Comparison of ENCODE assay signal across 20 cellular contexts in genomic region chr7:157660971-157661610, GRCh38.
DNase-seq lines count a peak whose midpoint lies in the region; ATAC-seq and TF ChIP-seq lines count a peak whose summit lies in the region.
"Had no signal": no experiment of that assay in that cellular context is flagged by ENCODE, and none has a peak within 500 bp of the region (broad histone marks: within the 10 kb centered on the region; RNA-seq: fewer than 3 reads in every experiment).

No MANE protein-coding gene starts in this region.

- H3K4me1 ChIP-seq in breast epithelium, result no peaks in the 10 kb centered on the region
- H3K4me1 ChIP-seq: A549 had no signal

- H3K27ac Mint-ChIP-seq in natural killer cell treated with Interleukin-12 subunit alpha and Interleukin-12 subunit beta and Interleukin-15 and Interleukin-18, amount 100 ng/mL, for 72 hours, result no peak overlapping the region
- no peak overlapping the region for H3K27ac Mint-ChIP-seq in natural killer cell
- peak overlapping the region; percentile 43 for H3K27ac Mint-ChIP-seq in T-helper 17 cell
- H3K27ac Mint-ChIP-seq: IgD-negative memory B cell had no signal

- H3K4me1 Mint-ChIP-seq in natural killer cell treated with Interleukin-12 subunit alpha and Interleukin-12 subunit beta and Interleukin-15 and Interleukin-18, amount 100 ng/mL, for 72 hours (ENCODE audit: low read depth in 2 of 2), result peaks cover 3 to 6% of the 10 kb centered on the region in 2 donors
- H3K4me1 Mint-ChIP-seq in natural killer cell (peaks cover 9 to 10% of the 10 kb centered on the region in 2 donors), T-helper 17 cell (peaks cover 10% of the 10 kb centered on the region)

- H3K9me3 ChIP-seq in T-helper 17 cell (ENCODE audit: control insufficient read depth, low read length, poor library complexity, severe bottlenecking) (no peaks in the 10 kb centered on the region), breast epithelium (peaks cover 0 to 4% of the 10 kb centered on the region in 2 donors)
- H3K9me3 ChIP-seq: A549, SJCRH30 had no signal

- peak; percentile 28 for DNase-seq in natural killer cell treated with Interleukin-12 subunit alpha and Interleukin-12 subunit beta and Interleukin-15 and Interleukin-18, amount 100 ng/mL, for 72 hours (ENCODE audit: low spot score)
- DNase-seq in natural killer cell (no peak), T-helper 17 cell (no peak), mesenteric fat pad (ENCODE audit: low spot score) (peak; percentile 88), breast epithelium (ENCODE audit: low spot score in 2 of 2) (no peak)
- no peak for DNase-seq in effector CD8-positive, alpha-beta T cell (lab: John Stamatoyannopoulos, UW)
- DNase-seq: DMS79 treated with DMSO at 0.1 percent for 48 hours, GM23248, MM.1S, NCI-H1092, NCI-H1436 treated with DMSO at 0.1 percent for 48 hours, NCI-H2029, NCI-H345, PC-3, SJCRH30 had no signal

- intact Hi-C loops in natural killer cell (cut with micrococcal nuclease), result no loop called here
- intact Hi-C loops in breast epithelium (cut with DNase I; ENCODE audit: low total_unique reads), result no loop called here

- no peaks in the 10 kb centered on the region for H3K36me3 ChIP-seq in breast epithelium

- no peak for ATAC-seq in natural killer cell treated with Interleukin-12 subunit alpha and Interleukin-12 subunit beta and Interleukin-15 and Interleukin-18, amount 100 ng/mL, for 72 hours
- no peak for ATAC-seq in natural killer cell
- ATAC-seq in T-helper 17 cell, result no peak
- ATAC-seq in GM21423 (IDR thresholded peaks at IDR 0.05; ENCODE audit: unreplicated experiment), result no peak
- ATAC-seq: A549, HCT116 had no signal

- no peak for TF ChIP-seq POLR2A in breast epithelium (IDR thresholded peaks at IDR 0.05)

- no peaks in the 10 kb centered on the region for H3K36me3 Mint-ChIP-seq in natural killer cell treated with Interleukin-12 subunit alpha and Interleukin-12 subunit beta and Interleukin-15 and Interleukin-18, amount 100 ng/mL, for 72 hours
- H3K36me3 Mint-ChIP-seq in natural killer cell (no peaks in the 10 kb centered on the region), T-helper 17 cell (ENCODE audit: low read depth) (no peaks in the 10 kb centered on the region)

- no peaks in the 10 kb centered on the region for H3K9me3 Mint-ChIP-seq in natural killer cell treated with Interleukin-12 subunit alpha and Interleukin-12 subunit beta and Interleukin-15 and Interleukin-18, amount 100 ng/mL, for 72 hours
- no peaks in the 10 kb centered on the region for H3K9me3 Mint-ChIP-seq in natural killer cell
- H3K9me3 Mint-ChIP-seq: IgD-negative memory B cell had no signal

- no peak overlapping the region for H3K27ac ChIP-seq in breast epithelium
- H3K27ac ChIP-seq: A549, GM23248, RWPE1, SJCRH30 had no signal

- no peak overlapping the region for H3K4me3 ChIP-seq in breast epithelium
- H3K4me3 ChIP-seq: A549, GM23248, SJCRH30 had no signal

- peaks cover 0 to 19% of the 10 kb centered on the region in 2 donors for H3K27me3 ChIP-seq in breast epithelium
- H3K27me3 ChIP-seq: SJCRH30 had no signal

- TF ChIP-seq CTCF in natural killer cell (IDR thresholded peaks at IDR 0.05) (no peak), breast epithelium (IDR thresholded peaks at IDR 0.05) (no peak)

- H3K27me3 Mint-ChIP-seq in natural killer cell treated with Interleukin-12 subunit alpha and Interleukin-12 subunit beta and Interleukin-15 and Interleukin-18, amount 100 ng/mL, for 72 hours, result no peaks in the 10 kb centered on the region
- H3K27me3 Mint-ChIP-seq in natural killer cell (ENCODE audit: low read depth in 2 of 2) (no peaks in the 10 kb centered on the region), T-helper 17 cell (no peaks in the 10 kb centered on the region)
- H3K27me3 Mint-ChIP-seq: IgD-negative memory B cell had no signal

- H3K4me3 Mint-ChIP-seq in natural killer cell treated with Interleukin-12 subunit alpha and Interleukin-12 subunit beta and Interleukin-15 and Interleukin-18, amount 100 ng/mL, for 72 hours, result no peak overlapping the region
- H3K4me3 Mint-ChIP-seq in natural killer cell, result no peak overlapping the region
- no peak overlapping the region for H3K4me3 Mint-ChIP-seq in T-helper 17 cell
- H3K4me3 Mint-ChIP-seq: IgD-negative memory B cell had no signal

Comparison
In these comparisons a context has a peak if more than half of its experiments do, and no peak if none do; other contexts are left out.
1. DNase-seq: peak in natural killer cell treated with Interleukin-12 subunit alpha and Interleukin-12 subunit beta and Interleukin-15 and Interleukin-18, amount 100 ng/mL, for 72 hours (single experiment) and mesenteric fat pad (single experiment); none in natural killer cell (single experiment), T-helper 17 cell (0 of 3), breast epithelium (0 of 2) and effector CD8-positive, alpha-beta T cell (single experiment).